8 cellular contexts compared by ENCODE assay signal in the genomic region with DNA sequence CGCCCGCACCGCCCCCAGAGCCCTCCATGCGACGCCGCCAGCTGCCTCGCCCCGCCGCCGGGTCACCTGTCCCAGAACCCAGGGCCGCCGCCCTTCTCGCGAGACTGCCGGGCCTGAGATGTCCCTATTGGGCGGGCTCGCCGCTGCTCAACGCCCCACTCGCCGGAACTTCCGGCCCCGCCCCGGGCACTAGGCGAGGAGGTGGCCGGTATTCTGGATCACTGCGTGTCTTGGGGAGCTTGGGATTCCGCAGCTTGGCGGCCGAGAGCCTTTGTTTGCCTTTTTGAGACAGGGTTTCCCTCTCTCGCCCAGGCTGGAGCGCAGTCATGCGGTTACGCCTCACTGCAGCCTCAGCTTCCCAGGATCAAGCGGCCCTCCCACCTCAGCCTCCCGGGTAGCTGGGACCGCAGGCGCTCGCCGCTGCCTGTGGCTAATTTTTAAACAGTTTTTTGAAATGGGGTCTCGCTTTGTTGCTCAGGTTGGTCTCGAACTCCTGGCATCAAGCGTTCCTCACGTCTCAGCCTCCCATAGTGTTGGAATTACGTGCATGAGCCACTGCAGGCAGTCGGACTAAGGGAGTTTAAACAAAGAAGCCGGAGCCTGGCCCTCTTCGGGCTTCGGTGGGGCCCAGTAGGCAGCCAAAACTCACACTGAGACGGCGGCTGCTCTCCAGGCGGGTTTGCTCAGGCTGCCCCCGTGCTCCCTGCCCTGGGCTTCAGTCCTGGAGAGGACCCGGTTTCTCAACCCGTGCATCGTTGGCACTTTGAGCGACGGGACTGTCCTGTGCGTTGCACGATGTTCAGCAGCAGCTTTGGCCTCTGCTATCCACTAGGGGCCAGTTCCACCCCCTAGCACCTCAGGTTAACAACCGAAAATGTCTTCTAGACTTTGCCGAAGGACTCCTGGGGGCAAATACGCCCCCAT. TPM values are rescaled to one million over a fixed set of nuclear protein-coding genes. Genes with fewer than 3 reads are reported as not detected.
DNase-seq lines count a peak whose midpoint lies in the region; ATAC-seq and TF ChIP-seq lines count a peak whose summit lies in the region.

A gene (minus strand): TSS at position 43 of the 924 bp plus-strand sequence. CDS start 15 bp downstream, at position 28.

- ATAC-seq in GM19395 (IDR thresholded peaks at IDR 0.05; ENCODE audit: unreplicated experiment), result peak; percentile 74
- peak; percentile 53 for ATAC-seq in HG03558 (IDR thresholded peaks at IDR 0.05; ENCODE audit: extremely low read depth, unreplicated experiment)
- peak; percentile 98 for ATAC-seq in left lung

- peak within 1 kb of the TSS; percentile 84 to 92 for H3K27ac ChIP-seq in left lung

- intact Hi-C loops in dendritic cell treated with granulocyte-macrophage colony-stimulating factor and Interleukin-4, amounts not matched to agents 40 ng/mL and 50 ng/mL, for 4 days (cut with micrococcal nuclease), result loop anchor here (2.0 kb wide), 2 partner anchors 17 to 31 kb away; no protein-coding TSS in a partner anchor
- intact Hi-C loops in left lung (cut with DNase I), result no loop called here

- no peaks in the 10 kb centered on the region for H3K27me3 Mint-ChIP-seq in dendritic cell treated with granulocyte-macrophage colony-stimulating factor and Interleukin-4, amounts not matched to agents 40 ng/mL and 50 ng/mL, for 4 days

- H3K9me3 ChIP-seq in left lung, result no peaks in the 10 kb centered on the region

- H3K36me3 Mint-ChIP-seq in dendritic cell treated with granulocyte-macrophage colony-stimulating factor and Interleukin-4, amounts not matched to agents 40 ng/mL and 50 ng/mL, for 4 days (ENCODE audit: low read depth), result peaks cover 27% of the 10 kb centered on the region

- no peaks in the 10 kb centered on the region for H3K36me3 ChIP-seq in left lung

- no peak for TF ChIP-seq CTCF in left lung (IDR thresholded peaks at IDR 0.05)

- H3K27ac Mint-ChIP-seq in dendritic cell treated with granulocyte-macrophage colony-stimulating factor and Interleukin-4, amounts not matched to agents 40 ng/mL and 50 ng/mL, for 4 days, result peak within 1 kb of the TSS; percentile 92

- H3K4me3 Mint-ChIP-seq in dendritic cell treated with granulocyte-macrophage colony-stimulating factor and Interleukin-4, amounts not matched to agents 40 ng/mL and 50 ng/mL, for 4 days, result peak within 1 kb of the TSS; percentile 84

- peaks cover 45% of the 10 kb centered on the region for H3K4me1 Mint-ChIP-seq in dendritic cell treated with granulocyte-macrophage colony-stimulating factor and Interleukin-4, amounts not matched to agents 40 ng/mL and 50 ng/mL, for 4 days (ENCODE audit: low read depth)

- peak within 1 kb of the TSS; percentile 86 to 90 for H3K4me3 ChIP-seq in left lung

- H3K9me3 Mint-ChIP-seq in dendritic cell treated with granulocyte-macrophage colony-stimulating factor and Interleukin-4, amounts not matched to agents 40 ng/mL and 50 ng/mL, for 4 days, result no peaks in the 10 kb centered on the region

- peak; percentile 97 for DNase-seq in CD1c-positive myeloid dendritic cell (ENCODE audit: extremely low spot score)
- DNase-seq in NCI-H748 (lab: John Stamatoyannopoulos, UW; ENCODE audit: unreplicated experiment), result peak; percentile 98
- peak; percentile 81 to 92 for DNase-seq in activated CD4-positive, alpha-beta T cell treated with anti-CD3 and anti-CD28 coated beads, Interleukin-2, amount 50 U/mL, for 24 hours (ENCODE audit: low read depth in 1 of 2, low spot score in 1 of 2)
- peak; percentile 98 to 99 for DNase-seq in left lung
- peak; percentile 84 for DNase-seq in stimulated activated CD4-positive, alpha-beta T cell treated with anti-CD3 and anti-CD28 coated beads, Interleukin-2, amount 100 ng/mL, for 4 hours (ENCODE audit: low read depth)

- no peaks in the 10 kb centered on the region for H3K27me3 ChIP-seq in left lung

- peaks cover 14 to 51% of the 10 kb centered on the region in 2 donors for H3K4me1 ChIP-seq in left lung

RNA-seq across cellular contexts. Expression of the gene that starts here (rescaled TPM):
- total RNA-seq in left lung, result 10 to 100 TPM; 29.6 to 38.2 TPM

Comparison
In these comparisons a context has a peak if more than half of its experiments do, and no peak if none do; other contexts are left out.
1. Peak in every context shown above with its lines: DNase-seq, ATAC-seq, H3K4me3 ChIP-seq and H3K27ac ChIP-seq.